Comparison of ENCODE assay signal across 25 cellular contexts in genomic region chr2:107760620-107761019, GRCh38.
"Had no signal": no experiment of that assay in that cellular context is flagged by ENCODE, and none has a peak within 500 bp of the region (broad histone marks: within the 10 kb centered on the region; RNA-seq: fewer than 3 reads in every experiment).

No MANE protein-coding gene starts in this region.

- H3K4me1 ChIP-seq: colonic mucosa, gastrocnemius medialis, heart right ventricle, left lung, lower lobe of right lung had no signal

- H3K27ac ChIP-seq: colonic mucosa, epithelial cell of prostate, esophagus squamous epithelium, gastrocnemius medialis, heart right ventricle, left lung, lower lobe of right lung had no signal

- FAIRE-seq: endometrium, islet of Langerhans, keratinocyte had no signal

- H3K27me3 ChIP-seq: colonic mucosa, esophagus squamous epithelium, gastrocnemius medialis, left lung had no signal

- H3K4me3 ChIP-seq: colonic mucosa, esophagus squamous epithelium, gastrocnemius medialis, heart right ventricle, left lung, lower lobe of right lung, mucosa of descending colon had no signal

- DNase-seq: colonic mucosa; cortex of kidney; effector CD8-positive, alpha-beta T cell; effector memory CD8-positive, alpha-beta T cell; endodermal cell; erythroblast; esophagus squamous epithelium; foreskin fibroblast; foreskin melanocyte; gastrocnemius medialis; glutamatergic neuron; head of caudate nucleus; heart right ventricle; hippocampal formation; left cardiac atrium; left lung; left ventricle myocardium superior; lower lobe of right lung; mesenchymal stem cell; mucosa of descending colon had no signal

- ATAC-seq: effector memory CD8-positive, alpha-beta T cell; esophagus mucosa; gastrocnemius medialis; heart right ventricle; left cardiac atrium; left lung; left ventricle myocardium superior; lower lobe of right lung; mucosa of descending colon had no signal

- H3K36me3 ChIP-seq: colonic mucosa, esophagus squamous epithelium, gastrocnemius medialis, heart right ventricle, left lung, lower lobe of right lung had no signal

- H3K9me3 ChIP-seq: colonic mucosa, esophagus squamous epithelium, gastrocnemius medialis, lower lobe of right lung, mucosa of descending colon had no signal
